In genomic region chr1:156338180-156338973, GRCh38 we compare ENCODE assay signal across 8 cellular contexts. TPM values are rescaled to one million over a fixed set of nuclear protein-coding genes. Genes with fewer than 3 reads are reported as not detected.
A peak's percentile ranks its signal among the peaks of the same experiment; 100 is the strongest.
DNase-seq lines count a peak whose midpoint lies in the region; ATAC-seq and TF ChIP-seq lines count a peak whose summit lies in the region.

CCT3 (minus strand) TSS chr1:156338292; CDS start chr1:156338184, 108 bp downstream.
TSACC (plus strand) TSS chr1:156338526; CDS start chr1:156339758, 1,232 bp downstream.

- DNase-seq in NCI-H1694 treated with DMSO at 0.1 percent for 48 hours (lab: John Stamatoyannopoulos, UW): peak; percentile 100
- peak; percentile 98 to 99 (median 98) for DNase-seq in T-helper 17 cell
- DNase-seq in anterior cingulate cortex (lab: John Stamatoyannopoulos, UW): peak; percentile 94 to 99 (median 98)
- peak; percentile 99 for DNase-seq in right atrium auricular region (ENCODE audit: low spot score)
- peak; percentile 99 for DNase-seq in prostate gland (ENCODE audit: low spot score)

- H3K27me3 Mint-ChIP-seq in T-helper 17 cell: peaks cover 7% of the 10 kb centered on the region

- TF ChIP-seq CTCF in right atrium auricular region (IDR thresholded peaks at IDR 0.05) (no peak), prostate gland (IDR thresholded peaks at IDR 0.05) (no peak)

- H3K36me3 ChIP-seq in right atrium auricular region: peaks cover 18% of the 10 kb centered on the region
- H3K36me3 ChIP-seq in prostate gland: no peaks in the 10 kb centered on the region
- H3K36me3 ChIP-seq in urinary bladder (ENCODE audit: insufficient read depth): peaks cover 2% of the 10 kb centered on the region

- peak within 1 kb of the TSS; percentile 96 for H3K27ac Mint-ChIP-seq in T-helper 17 cell

- peaks cover 0 to 22% of the 10 kb centered on the region in 2 donors for H3K4me1 ChIP-seq in right atrium auricular region
- H3K4me1 ChIP-seq in prostate gland (replicated peaks): peaks cover 11% of the 10 kb centered on the region
- H3K4me1 ChIP-seq in urinary bladder (ENCODE audit: insufficient read depth): peaks cover 2% of the 10 kb centered on the region

- TF ChIP-seq POLR2A in prostate gland (IDR thresholded peaks at IDR 0.05): peak; percentile 68

- H3K36me3 Mint-ChIP-seq in T-helper 17 cell (ENCODE audit: low read depth): peaks cover 2% of the 10 kb centered on the region

- H3K27ac ChIP-seq in right atrium auricular region (peak within 1 kb of the TSS; percentile 87 to 88), prostate gland (peak within 1 kb of the TSS; percentile 80 to 88), urinary bladder (ENCODE audit: low read depth) (peak within 1 kb of the TSS; percentile 54)

- peak within 1 kb of the TSS; percentile 65 to 71 for H3K4me3 ChIP-seq in right atrium auricular region
- H3K4me3 ChIP-seq in prostate gland: peak within 1 kb of the TSS; percentile 73 to 74
- peak within 1 kb of the TSS; percentile 77 for H3K4me3 ChIP-seq in urinary bladder (ENCODE audit: low read depth, low read length)

- H3K4me1 Mint-ChIP-seq in T-helper 17 cell: peaks cover 22% of the 10 kb centered on the region

- under 1% methylated on average over 47 of the region's 47 CpGs for WGBS in prostate gland
- WGBS in urinary bladder: under 1% methylated on average over 47 of the region's 47 CpGs

- peak within 1 kb of the TSS; percentile 97 for H3K4me3 Mint-ChIP-seq in T-helper 17 cell

- H3K27me3 ChIP-seq in right atrium auricular region (no peaks in the 10 kb centered on the region), prostate gland (replicated peaks; ENCODE audit: insufficient read depth) (no peaks in the 10 kb centered on the region)

- no peaks in the 10 kb centered on the region for H3K9me3 ChIP-seq in T-helper 17 cell (ENCODE audit: control insufficient read depth, low read length, poor library complexity, severe bottlenecking)
- no peaks in the 10 kb centered on the region for H3K9me3 ChIP-seq in right atrium auricular region
- no peaks in the 10 kb centered on the region for H3K9me3 ChIP-seq in prostate gland

- peak; percentile 82 for ATAC-seq in GM18499 (IDR thresholded peaks at IDR 0.05; ENCODE audit: insufficient read depth, unreplicated experiment)
- ATAC-seq in HG02938 (IDR thresholded peaks at IDR 0.05; ENCODE audit: unreplicated experiment): peak; percentile 95
- peak; percentile 96 for ATAC-seq in T-helper 17 cell

- intact Hi-C loops in prostate gland (cut with DNase I): no loop called here

RNA-seq across cellular contexts. Expression of gene CCT3, which starts in this region (rescaled TPM):
- total RNA-seq in T-helper 17 cell: 10 to 100 TPM; 75.3 to 77.6 TPM
- total RNA-seq in right atrium auricular region: 100 to 1,000 TPM; 102 to 146 TPM
- total RNA-seq in prostate gland: 100 to 1,000 TPM; 144 to 167 TPM
- 169 TPM for total RNA-seq in urinary bladder
- 178 TPM for polyA plus RNA-seq in urinary bladder

RNA-seq across cellular contexts. Expression of gene TSACC, which starts in this region (rescaled TPM):
- total RNA-seq in T-helper 17 cell (under 1 TPM in 1 of 2 donors, not detected in 1; 0.40 TPM), right atrium auricular region (not detected), prostate gland (10 to 100 TPM in 1 of 2 donors, not detected in 1; 58.7 TPM), urinary bladder (not detected)
- 0.28 TPM for polyA plus RNA-seq in urinary bladder

Comparison
In these comparisons a context has a peak if more than half of its experiments do, and no peak if none do; other contexts are left out.
1. Peak in every context shown above with its lines: DNase-seq, ATAC-seq, H3K4me3 ChIP-seq and H3K27ac ChIP-seq.